Comparison of ENCODE assay signal across 24 cellular contexts in genomic region chr11:32018672-32019071, GRCh38.
"Had no signal": no experiment of that assay in that cellular context is flagged by ENCODE, and none has a peak within 500 bp of the region (broad histone marks: within the 10 kb centered on the region; RNA-seq: fewer than 3 reads in every experiment).

No MANE protein-coding gene starts in this region.

- H3K36me3 ChIP-seq: left ventricle myocardium inferior, ovary, right atrium auricular region, right lobe of liver, tibial nerve, uterus had no signal

- H3K9me3 ChIP-seq: left ventricle myocardium inferior, mucosa of descending colon, ovary, right atrium auricular region, right lobe of liver, tibial nerve, uterus had no signal

- H3K27ac ChIP-seq: left ventricle myocardium inferior, ovary, right atrium auricular region, right lobe of liver, tibial nerve, uterus had no signal

- ATAC-seq: mucosa of descending colon; naive thymus-derived CD4-positive, alpha-beta T cell; natural killer cell treated with Interleukin-12 subunit alpha and Interleukin-12 subunit beta and Interleukin-15 and Interleukin-18, amount 100 ng/mL, for 72 hours; right lobe of liver; stimulated activated memory B cell treated with anti-CD40 and anti-IgM and Interleukin-4, amounts not matched to agents 10 μg/mL and 1 μg/mL and 100 μg/mL, for 72 hours; stimulated activated naive CD8-positive, alpha-beta T cell treated with anti-CD3 and anti-CD28 coated beads, Interleukin-15, amount 100 ng/mL, for 72 hours had no signal

- H3K4me3 ChIP-seq: left ventricle myocardium inferior, lung, mucosa of descending colon, ovary, right atrium auricular region, right lobe of liver, smooth muscle cell, tibial nerve, uterus had no signal

- H3K9me3 Mint-ChIP-seq: natural killer cell treated with Interleukin-12 subunit alpha and Interleukin-12 subunit beta and Interleukin-15 and Interleukin-18, amount 100 ng/mL, for 72 hours; stimulated activated memory B cell treated with anti-CD40 and anti-IgM and Interleukin-4, amounts not matched to agents 10 μg/mL and 1 μg/mL and 100 μg/mL, for 72 hours; stimulated activated naive CD8-positive, alpha-beta T cell treated with anti-CD3 and anti-CD28 coated beads, Interleukin-15, amount 100 ng/mL, for 72 hours; type B pancreatic cell had no signal

- H3K4me1 Mint-ChIP-seq: naive thymus-derived CD4-positive, alpha-beta T cell; stimulated activated memory B cell treated with anti-CD40 and anti-IgM and Interleukin-4, amounts not matched to agents 10 μg/mL and 1 μg/mL and 100 μg/mL, for 72 hours; stimulated activated naive CD8-positive, alpha-beta T cell treated with anti-CD3 and anti-CD28 coated beads, Interleukin-15, amount 100 ng/mL, for 72 hours had no signal

- H3K27me3 ChIP-seq: ovary, right atrium auricular region, right lobe of liver, tibial nerve, uterus had no signal

- H3K4me3 Mint-ChIP-seq: naive thymus-derived CD4-positive, alpha-beta T cell; natural killer cell treated with Interleukin-12 subunit alpha and Interleukin-12 subunit beta and Interleukin-15 and Interleukin-18, amount 100 ng/mL, for 72 hours; stimulated activated memory B cell treated with anti-CD40 and anti-IgM and Interleukin-4, amounts not matched to agents 10 μg/mL and 1 μg/mL and 100 μg/mL, for 72 hours; stimulated activated naive CD8-positive, alpha-beta T cell treated with anti-CD3 and anti-CD28 coated beads, Interleukin-15, amount 100 ng/mL, for 72 hours; type B pancreatic cell had no signal

- H3K4me2 ChIP-seq: smooth muscle cell had no signal

- H3K27ac Mint-ChIP-seq: naive thymus-derived CD4-positive, alpha-beta T cell; natural killer cell treated with Interleukin-12 subunit alpha and Interleukin-12 subunit beta and Interleukin-15 and Interleukin-18, amount 100 ng/mL, for 72 hours; progenitor cell of endocrine pancreas; stimulated activated memory B cell treated with anti-CD40 and anti-IgM and Interleukin-4, amounts not matched to agents 10 μg/mL and 1 μg/mL and 100 μg/mL, for 72 hours; stimulated activated naive CD8-positive, alpha-beta T cell treated with anti-CD3 and anti-CD28 coated beads, Interleukin-15, amount 100 ng/mL, for 72 hours; type B pancreatic cell had no signal

- H3K4me1 ChIP-seq: left ventricle myocardium inferior, right atrium auricular region, right lobe of liver, tibial nerve, uterus had no signal

- DNase-seq: islet precursor cell; left ventricle myocardium inferior; mesendoderm; midbrain; mucosa of descending colon; naive thymus-derived CD4-positive, alpha-beta T cell; ovary; right lobe of liver; stimulated activated CD4-positive, alpha-beta T cell treated with anti-CD3 and anti-CD28 coated beads, Interleukin-1b, Interleukin-23, amount 100 ng/mL, for 48 hours; stimulated activated CD4-positive, alpha-beta T cell treated with anti-CD3 and anti-CD28 coated beads, Interleukin-2, amount 100 ng/mL, for 48 hours; stimulated activated CD4-positive, alpha-beta T cell treated with anti-CD3 and anti-CD28 coated beads, Interleukin-4, amount 100 ng/mL, for 4 hours; stimulated activated CD8-positive, alpha-beta memory T cell treated with anti-CD3 and anti-CD28 coated beads, Interleukin-4, amount 100 ng/mL, for 48 hours; stimulated activated naive CD4-positive, alpha-beta T cell treated with Interleukin-2 at 50 U/mL for 16 hours; stimulated activated naive CD8-positive, alpha-beta T cell treated with anti-CD3 and anti-CD28 coated beads, Interleukin-15, amount 100 ng/mL, for 72 hours; substantia nigra; uterus had no signal

- H3K36me3 Mint-ChIP-seq: naive thymus-derived CD4-positive, alpha-beta T cell; natural killer cell treated with Interleukin-12 subunit alpha and Interleukin-12 subunit beta and Interleukin-15 and Interleukin-18, amount 100 ng/mL, for 72 hours; stimulated activated memory B cell treated with anti-CD40 and anti-IgM and Interleukin-4, amounts not matched to agents 10 μg/mL and 1 μg/mL and 100 μg/mL, for 72 hours; type B pancreatic cell had no signal
